8 cellular contexts compared by ENCODE assay signal in the genomic region with DNA sequence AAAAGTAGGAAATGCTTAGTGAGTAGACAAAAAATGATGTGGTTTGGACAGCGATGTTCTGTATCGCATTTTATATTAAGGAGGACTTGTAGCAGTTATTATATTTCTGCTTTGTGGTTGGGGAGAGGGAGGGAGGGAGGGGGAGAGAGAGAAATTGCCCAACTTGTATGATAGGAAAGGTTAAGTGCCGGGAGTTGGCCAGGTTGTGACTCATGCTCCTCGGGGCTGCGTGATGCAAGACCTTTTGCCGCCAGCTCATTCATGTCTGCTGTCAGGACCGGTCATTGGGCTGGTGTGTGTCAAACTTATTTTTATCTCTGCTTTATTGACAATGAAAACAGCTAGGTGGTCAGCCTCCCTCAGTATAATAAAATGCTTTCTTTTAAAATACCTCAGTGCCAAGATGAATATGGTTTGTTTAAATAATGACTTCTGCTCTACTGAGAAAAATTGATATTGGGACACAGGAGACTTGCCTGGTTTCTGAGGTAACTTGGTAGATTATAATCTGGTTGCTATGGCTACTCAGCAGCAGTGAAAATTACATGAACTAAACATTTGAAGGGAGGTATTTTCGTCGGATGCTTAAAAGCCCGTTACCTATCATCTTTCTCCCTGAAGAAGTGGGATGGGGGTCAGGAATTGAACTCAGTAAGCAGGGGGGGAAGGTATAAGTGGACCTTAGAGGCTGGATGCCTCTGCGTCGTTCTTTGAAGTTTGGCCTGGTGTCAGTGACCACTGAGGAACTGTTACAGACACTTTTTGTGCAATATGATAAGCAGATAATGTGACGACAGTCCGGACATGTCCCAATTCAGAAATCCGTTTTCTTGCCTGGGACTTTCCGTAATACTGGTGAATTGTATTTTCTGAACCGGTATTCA.
A peak's percentile ranks its signal among the peaks of the same experiment; 100 is the strongest.
DNase-seq lines count a peak whose midpoint lies in the region; ATAC-seq and TF ChIP-seq lines count a peak whose summit lies in the region.

No MANE protein-coding gene starts in this region.

- peaks cover 6% of the 10 kb centered on the region for H3K79me1 ChIP-seq in mesenchymal stem cell (replicated peaks; ENCODE audit: low read length, poor library complexity, severe bottlenecking)

- H3K4me3 Mint-ChIP-seq in dendritic cell treated with granulocyte-macrophage colony-stimulating factor and Interleukin-4, amounts not matched to agents 40 ng/mL and 50 ng/mL, for 4 days = peak overlapping the region; percentile 32
- H3K4me3 Mint-ChIP-seq in stimulated activated naive CD8-positive, alpha-beta T cell treated with anti-CD3 and anti-CD28 coated beads, Interleukin-15, amount 100 ng/mL, for 72 hours = peak overlapping the region; percentile 24 to 76
- H3K4me3 Mint-ChIP-seq in endodermal cell = no peak overlapping the region

- peak overlapping the region; percentile 87 for H3K27ac Mint-ChIP-seq in dendritic cell treated with granulocyte-macrophage colony-stimulating factor and Interleukin-4, amounts not matched to agents 40 ng/mL and 50 ng/mL, for 4 days
- H3K27ac Mint-ChIP-seq in stimulated activated naive CD8-positive, alpha-beta T cell treated with anti-CD3 and anti-CD28 coated beads, Interleukin-15, amount 100 ng/mL, for 72 hours = peak overlapping the region; percentile 86 to 99
- H3K27ac Mint-ChIP-seq in endodermal cell = no peak overlapping the region

- H3K27ac ChIP-seq in KMS-11 = peak overlapping the region; percentile 16; the same call in 1 of the 2 replicates
- peak overlapping the region; percentile 73 for H3K27ac ChIP-seq in mesenchymal stem cell (ENCODE audit: low read length, poor library complexity, severe bottlenecking)
- no peak overlapping the region for H3K27ac ChIP-seq in endodermal cell (ENCODE audit: low read depth, low read length)

- peaks cover 18% of the 10 kb centered on the region for H3K36me3 Mint-ChIP-seq in dendritic cell treated with granulocyte-macrophage colony-stimulating factor and Interleukin-4, amounts not matched to agents 40 ng/mL and 50 ng/mL, for 4 days (ENCODE audit: low read depth)
- H3K36me3 Mint-ChIP-seq in endodermal cell (ENCODE audit: low read depth) = peaks cover 54% of the 10 kb centered on the region

- H3K4me1 Mint-ChIP-seq in dendritic cell treated with granulocyte-macrophage colony-stimulating factor and Interleukin-4, amounts not matched to agents 40 ng/mL and 50 ng/mL, for 4 days (ENCODE audit: low read depth) = peaks cover 74% of the 10 kb centered on the region
- peaks cover 49% of the 10 kb centered on the region for H3K4me1 Mint-ChIP-seq in stimulated activated naive CD8-positive, alpha-beta T cell treated with anti-CD3 and anti-CD28 coated beads, Interleukin-15, amount 100 ng/mL, for 72 hours
- peaks cover 46% of the 10 kb centered on the region for H3K4me1 Mint-ChIP-seq in endodermal cell

- peak overlapping the region; percentile 61 for H4K91ac ChIP-seq in mesenchymal stem cell (ENCODE audit: low read length)

- no peak overlapping the region for H3K14ac ChIP-seq in mesenchymal stem cell (ENCODE audit: low read length in 2 of 2)

- H3K4me1 ChIP-seq in BE2C = peaks cover 13% of the 10 kb centered on the region
- peaks cover 81% of the 10 kb centered on the region for H3K4me1 ChIP-seq in KMS-11 (ENCODE audit: low read depth, poor library complexity, severe bottlenecking)
- H3K4me1 ChIP-seq in mesenchymal stem cell (ENCODE audit: control insufficient read depth, insufficient read depth, low read depth, low read length) = peaks cover 11% of the 10 kb centered on the region
- H3K4me1 ChIP-seq in endodermal cell (ENCODE audit: control insufficient read depth, insufficient read depth, low read length) = peaks cover 7% of the 10 kb centered on the region

- H3K9ac ChIP-seq in KMS-11 (no peak overlapping the region), mesenchymal stem cell (ENCODE audit: low read length) (peak overlapping the region; percentile 93), endodermal cell (ENCODE audit: extremely low read depth, low read length, poor library complexity, severe bottlenecking) (no peak overlapping the region)

- H4K8ac ChIP-seq in mesenchymal stem cell (ENCODE audit: low read length) = peak overlapping the region; percentile 47

- H2AK5ac ChIP-seq in mesenchymal stem cell (ENCODE audit: low read length, severe bottlenecking) = peak overlapping the region; percentile 72

- H2AFZ ChIP-seq in KMS-11 (ENCODE audit: low read depth) (no peak overlapping the region), mesenchymal stem cell (ENCODE audit: low read depth, low read length) (no peak overlapping the region)

- no peak overlapping the region for H2BK15ac ChIP-seq in mesenchymal stem cell (ENCODE audit: low read depth, poor library complexity, severe bottlenecking)

- no peaks in the 10 kb centered on the region for H3K9me3 Mint-ChIP-seq in dendritic cell treated with granulocyte-macrophage colony-stimulating factor and Interleukin-4, amounts not matched to agents 40 ng/mL and 50 ng/mL, for 4 days
- H3K9me3 Mint-ChIP-seq in stimulated activated naive CD8-positive, alpha-beta T cell treated with anti-CD3 and anti-CD28 coated beads, Interleukin-15, amount 100 ng/mL, for 72 hours = no peaks in the 10 kb centered on the region
- no peaks in the 10 kb centered on the region for H3K9me3 Mint-ChIP-seq in endodermal cell

- TF ChIP-seq CTCF in BE2C (IDR thresholded peaks at IDR 0.05; ENCODE audit: low read depth, low read length) (no peak), KMS-11 (conservative IDR thresholded peaks at IDR 0.05; ENCODE audit: low read depth, low read length) (no peak), endodermal cell (conservative IDR thresholded peaks at IDR 0.05) (no peak)

- intact Hi-C loops in dendritic cell treated with granulocyte-macrophage colony-stimulating factor and Interleukin-4, amounts not matched to agents 40 ng/mL and 50 ng/mL, for 4 days (cut with micrococcal nuclease) = loop anchor here (1.0 kb wide), 1 partner anchor 9 kb away; no protein-coding TSS in a partner anchor

- H3K36me3 ChIP-seq in BE2C (no peaks in the 10 kb centered on the region), KMS-11 (ENCODE audit: insufficient read depth) (no peaks in the 10 kb centered on the region), mesenchymal stem cell (ENCODE audit: control insufficient read depth in 1 of 2, insufficient read depth in 2 of 2, low read depth in 1 of 2, low read length in 2 of 2) (peaks cover 13 to 31% of the 10 kb centered on the region in 2 experiments), endodermal cell (ENCODE audit: control insufficient read depth, insufficient read depth, low read length) (peaks cover 59% of the 10 kb centered on the region)

- no peaks in the 10 kb centered on the region for H3K27me3 Mint-ChIP-seq in dendritic cell treated with granulocyte-macrophage colony-stimulating factor and Interleukin-4, amounts not matched to agents 40 ng/mL and 50 ng/mL, for 4 days
- H3K27me3 Mint-ChIP-seq in stimulated activated naive CD8-positive, alpha-beta T cell treated with anti-CD3 and anti-CD28 coated beads, Interleukin-15, amount 100 ng/mL, for 72 hours = no peaks in the 10 kb centered on the region
- no peaks in the 10 kb centered on the region for H3K27me3 Mint-ChIP-seq in endodermal cell (ENCODE audit: insufficient read depth)

- H3K27me3 ChIP-seq in BE2C (no peaks in the 10 kb centered on the region), KMS-11 (ENCODE audit: insufficient read depth, low read depth) (no peaks in the 10 kb centered on the region), mesenchymal stem cell (ENCODE audit: control insufficient read depth in 1 of 2, insufficient read depth in 1 of 2, low read length in 2 of 2) (no peaks in the 10 kb centered on the region), endodermal cell (ENCODE audit: control insufficient read depth, insufficient read depth, low read length, poor library complexity, severe bottlenecking) (no peaks in the 10 kb centered on the region)

- no peak overlapping the region for H2BK5ac ChIP-seq in mesenchymal stem cell (ENCODE audit: low read depth, low read length, poor library complexity, severe bottlenecking)

- H4K20me1 ChIP-seq in KMS-11 (ENCODE audit: insufficient read depth) = peaks cover 9% of the 10 kb centered on the region

- 41% methylated on average over 16 of the region's 17 CpGs for WGBS in mesenchymal stem cell
- 92 to 96% methylated on average over 15 to 17 of the region's 17 CpGs for WGBS in endodermal cell (ENCODE audit: insufficient coverage in 1 of 2, insufficient read length in 1 of 2), 2 experiments

- H3K79me2 ChIP-seq in KMS-11 (ENCODE audit: insufficient read depth, low read depth) = peaks cover 92% of the 10 kb centered on the region

- peak overlapping the region; percentile 10; the same call in 1 of the 2 replicates for H3K4me2 ChIP-seq in KMS-11
- no peak overlapping the region for H3K4me2 ChIP-seq in mesenchymal stem cell (ENCODE audit: low read length, poor library complexity, severe bottlenecking)

- peak; percentile 93 for ATAC-seq in stimulated activated naive CD8-positive, alpha-beta T cell treated with anti-CD3 and anti-CD28 coated beads, Interleukin-15, amount 100 ng/mL, for 72 hours

- H3K23ac ChIP-seq in mesenchymal stem cell (ENCODE audit: low read length in 2 of 2) = no peak overlapping the region

- H2BK120ac ChIP-seq in mesenchymal stem cell (ENCODE audit: low read depth, low read length) = no peak overlapping the region

- peak overlapping the region; percentile 46 to 60 for H2BK12ac ChIP-seq in mesenchymal stem cell (ENCODE audit: low read length in 2 of 2)

- H3K4me3 ChIP-seq in BE2C (ENCODE audit: low read depth, low read length) (peak overlapping the region; percentile 62), KMS-11 (IDR thresholded peaks at IDR 0.05; ENCODE audit: insufficient read depth, low read depth, low read length) (no peak overlapping the region), mesenchymal stem cell (ENCODE audit: insufficient read depth in 1 of 2, low read depth in 1 of 2, low read length in 2 of 2) (peak overlapping the region in 1 of 2 experiments; percentile 40), endodermal cell (ENCODE audit: low read length) (no peak overlapping the region)

- peak overlapping the region; percentile 80 to 83 for H3K18ac ChIP-seq in mesenchymal stem cell (ENCODE audit: low read depth in 1 of 2, low read length in 2 of 2)

- H3K9me3 ChIP-seq in BE2C (no peaks in the 10 kb centered on the region), mesenchymal stem cell (ENCODE audit: control insufficient read depth, low read length) (no peaks in the 10 kb centered on the region), endodermal cell (ENCODE audit: control insufficient read depth, low read length) (no peaks in the 10 kb centered on the region)

- peak; percentile 89 for DNase-seq in BE2C
- peak; percentile 53 for DNase-seq in activated CD4-positive, CD25-positive, alpha-beta regulatory T cell treated with anti-CD3 and anti-CD28 coated beads, Interleukin-2, amount 50 U/mL, for 72 hours
- peak; percentile 98 for DNase-seq in mesenchymal stem cell
- peak; percentile 31 to 78 for DNase-seq in stimulated activated naive CD8-positive, alpha-beta T cell treated with anti-CD3 and anti-CD28 coated beads, Interleukin-15, amount 100 ng/mL, for 72 hours
- DNase-seq in endodermal cell = no peak
- DNase-seq in NCI-H1694 (lab: John Stamatoyannopoulos, UW) = no peak

- H3K4ac ChIP-seq in mesenchymal stem cell (ENCODE audit: low read depth in 1 of 2, low read length in 2 of 2) = peak overlapping the region in 1 of 2 experiments; percentile 58

Comparison
In these comparisons a context has a peak if more than half of its experiments do, and no peak if none do; other contexts are left out.
1. DNase-seq: peak in BE2C (single experiment), activated CD4-positive, CD25-positive, alpha-beta regulatory T cell treated with anti-CD3 and anti-CD28 coated beads, Interleukin-2, amount 50 U/mL, for 72 hours (single experiment), mesenchymal stem cell (single experiment) and stimulated activated naive CD8-positive, alpha-beta T cell treated with anti-CD3 and anti-CD28 coated beads, Interleukin-15, amount 100 ng/mL, for 72 hours (2 of 2); none in endodermal cell (single experiment) and NCI-H1694 (single experiment).